In genomic region chr18:13158428-13158827, GRCh38 we compare ENCODE assay signal across 36 cellular contexts.
A peak's percentile ranks its signal among the peaks of the same experiment; 100 is the strongest.
DNase-seq lines count a peak whose midpoint lies in the region; ATAC-seq, FAIRE-seq and TF ChIP-seq lines count a peak whose summit lies in the region.
"Had no signal": no experiment of that assay in that cellular context is flagged by ENCODE, and none has a peak within 500 bp of the region (broad histone marks: within the 10 kb centered on the region; RNA-seq: fewer than 3 reads in every experiment).

No MANE protein-coding gene starts in this region.

- no peak for TF ChIP-seq CTCF in HepG2 (CRISPR knock-in tag; IDR thresholded peaks at IDR 0.05)
- no peak for TF ChIP-seq CTCF in right lobe of liver (IDR thresholded peaks at IDR 0.05)
- no peak for TF ChIP-seq CTCF in HEK293 (tag by site-specific recombination; IDR thresholded peaks at IDR 0.05)
- no peak for TF ChIP-seq CTCF in astrocyte (IDR thresholded peaks at IDR 0.05; ENCODE audit: insufficient read depth, low read depth, low read length)
- TF ChIP-seq CTCF in endodermal cell (conservative IDR thresholded peaks at IDR 0.05) = no peak
- no peak for TF ChIP-seq CTCF in stomach (IDR thresholded peaks at IDR 0.05)

- peak overlapping the region; percentile 78 for H3K27ac Mint-ChIP-seq in astrocyte (ENCODE audit: unreplicated experiment)
- H3K27ac Mint-ChIP-seq in endodermal cell = no peak overlapping the region
- H3K27ac Mint-ChIP-seq: B cell; CD14-positive monocyte; CD4-positive, alpha-beta T cell; CD4-positive, CD25-positive, alpha-beta regulatory T cell; CD8-positive, alpha-beta T cell had no signal

- peaks cover 31% of the 10 kb centered on the region for H3K9me3 Mint-ChIP-seq in astrocyte (ENCODE audit: unreplicated experiment)
- H3K9me3 Mint-ChIP-seq in endodermal cell = peaks cover 30% of the 10 kb centered on the region

- H3K4me3 Mint-ChIP-seq in astrocyte (ENCODE audit: unreplicated experiment) (no peak overlapping the region), endodermal cell (no peak overlapping the region)
- H3K4me3 Mint-ChIP-seq: B cell; CD14-positive monocyte; CD4-positive, alpha-beta T cell; CD4-positive, CD25-positive, alpha-beta regulatory T cell; CD8-positive, alpha-beta memory T cell; CD8-positive, alpha-beta T cell had no signal

- DNase-seq in HepG2 (ENCODE audit: low spot score) (no peak), right lobe of liver (no peak), astrocyte (ENCODE audit: low read depth) (no peak), endodermal cell (no peak), OCI-M1 (lab: John Stamatoyannopoulos, UW) (no peak), stomach (no peak), NCI-H345 treated with DMSO at 0.1 percent for 48 hours (lab: John Stamatoyannopoulos, UW; ENCODE audit: unreplicated experiment) (no peak)
- DNase-seq: 8988T; ACHN; AML-193; BE2C; C1 segment of cervical spinal cord; Caco-2; Calu3; CD4-positive, alpha-beta memory T cell; CD4-positive, alpha-beta T cell; CD4-positive, CD25-positive, alpha-beta regulatory T cell; CD8-positive, alpha-beta memory T cell; CD8-positive, alpha-beta T cell; COR-L47; DMS 273 treated with DMSO at 0.1 percent for 48 hours; DMS153; DMS53; DMS79; DMS79 treated with DMSO at 0.1 percent for 48 hours; DND-41; EL had no signal

- WGBS in HepG2 (ENCODE audit: low lambda C conversion rate) = 5% methylated on average over 1 of the region's 1 CpG
- WGBS in right lobe of liver (ENCODE audit: insufficient coverage, low coverage, low lambda C conversion rate, missing lambda C conversion rate) = 79% methylated on average over 1 of the region's 1 CpG
- 100% methylated on average over 1 of the region's 1 CpG; no CpG with 5 or more reads in 1 of the 2 experiments for WGBS in endodermal cell (ENCODE audit: insufficient coverage in 1 of 2, insufficient read length in 1 of 2), 2 experiments
- WGBS in stomach, 5 donors = 83 to 100% (median 90%) methylated on average over 1 of the region's 1 CpG

- BruUV-seq in HepG2 (replicated peaks; lab: Mats Ljungman, UMichigan) = no TSS peak

- H3K27me3 Mint-ChIP-seq in astrocyte (ENCODE audit: low read depth, unreplicated experiment) = peaks cover 8% of the 10 kb centered on the region
- peaks cover 14% of the 10 kb centered on the region for H3K27me3 Mint-ChIP-seq in endodermal cell (ENCODE audit: insufficient read depth)

- TF ChIP-seq POLR2A in HepG2 (IDR thresholded peaks at IDR 0.05; ENCODE audit: insufficient read depth in 1 of 2, low read depth in 2 of 2, low read length in 2 of 2) (no peak), right lobe of liver (IDR thresholded peaks at IDR 0.05) (no peak), stomach (IDR thresholded peaks at IDR 0.05) (no peak)

- no peak overlapping the region for H3K4me2 ChIP-seq in HepG2 (ENCODE audit: low read depth, low read length)
- H3K4me2 ChIP-seq in astrocyte (ENCODE audit: low read length) = no peak overlapping the region
- H3K4me2 ChIP-seq: A549; BLaER1; BLaER1 treated with 17β-estradiol and CSF1 and Interleukin-3, amounts not matched to agents 10 nM and 100 nM had no signal

- H3K36me3 ChIP-seq in HepG2 (replicated peaks in 1 of 2; ENCODE audit: control insufficient read depth in 1 of 2, insufficient read depth in 2 of 2, low read length in 2 of 2) = no peaks in the 10 kb centered on the region
- no peaks in the 10 kb centered on the region for H3K36me3 ChIP-seq in right lobe of liver
- no peaks in the 10 kb centered on the region for H3K36me3 ChIP-seq in HEK293 (ENCODE audit: control insufficient read depth in 2 of 2, insufficient read depth in 1 of 2, low read length in 2 of 2)
- no peaks in the 10 kb centered on the region for H3K36me3 ChIP-seq in astrocyte (ENCODE audit: insufficient read depth, low read length)
- no peaks in the 10 kb centered on the region for H3K36me3 ChIP-seq in endodermal cell (ENCODE audit: control insufficient read depth, insufficient read depth, low read length)
- H3K36me3 ChIP-seq in stomach = no peaks in the 10 kb centered on the region
- H3K36me3 ChIP-seq: BE2C had no signal

- no peak for TF ChIP-seq RAD21 in HepG2 (CRISPR knock-in tag; IDR thresholded peaks at IDR 0.05)

- H3K4me1 ChIP-seq in HepG2 (ENCODE audit: insufficient read depth, low read length) = peaks cover 28% of the 10 kb centered on the region
- no peaks in the 10 kb centered on the region for H3K4me1 ChIP-seq in right lobe of liver
- H3K4me1 ChIP-seq in HEK293 (ENCODE audit: control insufficient read depth, insufficient read depth, low read length) = no peaks in the 10 kb centered on the region
- no peaks in the 10 kb centered on the region for H3K4me1 ChIP-seq in astrocyte (ENCODE audit: insufficient read depth, low read length)
- H3K4me1 ChIP-seq in endodermal cell (ENCODE audit: control insufficient read depth, insufficient read depth, low read length) = no peaks in the 10 kb centered on the region
- no peaks in the 10 kb centered on the region for H3K4me1 ChIP-seq in stomach
- H3K4me1 ChIP-seq: A549; BE2C; BLaER1; BLaER1 treated with 17β-estradiol and CSF1 and Interleukin-3, amounts not matched to agents 10 nM and 100 nM; Caco-2 had no signal

- H3K27me3 ChIP-seq in HepG2 (ENCODE audit: control insufficient read depth in 1 of 2, insufficient read depth in 2 of 2, low read length in 2 of 2) (no peaks in the 10 kb centered on the region; a peak in 1 of 5 replicates), right lobe of liver (no peaks in the 10 kb centered on the region), astrocyte (ENCODE audit: insufficient read depth, low read length) (no peaks in the 10 kb centered on the region), endodermal cell (ENCODE audit: control insufficient read depth, insufficient read depth, low read length, poor library complexity, severe bottlenecking) (no peaks in the 10 kb centered on the region), stomach (peaks cover 0 to 6% (median 0%) of the 10 kb centered on the region in 3 donors)
- H3K27me3 ChIP-seq: BE2C; BLaER1; BLaER1 treated with 17β-estradiol and CSF1 and Interleukin-3, amounts not matched to agents 10 nM and 100 nM had no signal

- intact Hi-C loops in HepG2 (cut with micrococcal nuclease; ENCODE audit: unreplicated experiment) = no loop called here
- intact Hi-C loops in right lobe of liver (cut with DNase I) = no loop called here
- intact Hi-C loops in stomach (cut with DNase I; ENCODE audit: low total_unique reads) = no loop called here

- H3K9ac ChIP-seq in HepG2 (ENCODE audit: insufficient read depth, low read depth, low read length) (no peak overlapping the region), astrocyte (ENCODE audit: low read length) (no peak overlapping the region), endodermal cell (ENCODE audit: extremely low read depth, low read length, poor library complexity, severe bottlenecking) (no peak overlapping the region)
- H3K9ac ChIP-seq: BLaER1; BLaER1 treated with 17β-estradiol and CSF1 and Interleukin-3, amounts not matched to agents 10 nM and 100 nM had no signal

- CTCF ChIA-PET in HepG2 (lab: Yijun Ruan, JAX; ENCODE audit: low intra/inter-chr PET ratio, low total read pairs) = interaction anchor here (2.1 kb wide), 1 partner anchor 18 kb away, joined by 20 read pairs; no protein-coding TSS in a partner anchor
- CTCF ChIA-PET in HEK293 (lab: Yijun Ruan, JAX) = interaction anchor here (0.7 to 4.1 kb wide), 10 partner anchors 9 to 471 kb away, joined by 3 to 32 read pairs (median 6); no protein-coding TSS in a partner anchor

- no peak for ATAC-seq in HepG2
- no peak for ATAC-seq in right lobe of liver
- ATAC-seq: A549; CD8-positive, alpha-beta T cell had no signal

- no peak for TF ChIP-seq EP300 in HepG2 (IDR thresholded peaks at IDR 0.05; ENCODE audit: low read depth in 2 of 2, low read length in 2 of 2)
- no peak for TF ChIP-seq EP300 in HepG2 (CRISPR knock-in tag; IDR thresholded peaks at IDR 0.05; ENCODE audit: borderline replicate concordance)
- no peak for TF ChIP-seq EP300 in stomach (IDR thresholded peaks at IDR 0.05)

- H3K27ac ChIP-seq in HepG2 (ENCODE audit: extremely low read length, insufficient read depth, low read length) = no peak overlapping the region
- H3K27ac ChIP-seq in right lobe of liver = no peak overlapping the region
- no peak overlapping the region for H3K27ac ChIP-seq in HEK293 (ENCODE audit: extremely low read depth, low read depth, low read length)
- no peak overlapping the region for H3K27ac ChIP-seq in astrocyte (ENCODE audit: low read depth, low read length)
- H3K27ac ChIP-seq in endodermal cell (ENCODE audit: low read depth, low read length) = no peak overlapping the region
- H3K27ac ChIP-seq in stomach = no peak overlapping the region
- H3K27ac ChIP-seq: 22Rv1; A549; BLaER1; BLaER1 treated with 17β-estradiol and CSF1 and Interleukin-3, amounts not matched to agents 10 nM and 100 nM; C4-2B had no signal

- H4K20me1 ChIP-seq in HepG2 (ENCODE audit: insufficient read depth, low read length) = no peaks in the 10 kb centered on the region
- H4K20me1 ChIP-seq in astrocyte (ENCODE audit: insufficient read depth, low read length) = no peaks in the 10 kb centered on the region
- H4K20me1 ChIP-seq: BLaER1; BLaER1 treated with 17β-estradiol and CSF1 and Interleukin-3, amounts not matched to agents 10 nM and 100 nM had no signal

- FAIRE-seq in HepG2 (lab: Jason Lieb, UNC) (no peak), astrocyte (lab: Jason Lieb, UNC) (peak; percentile 32)
- FAIRE-seq: A549, D721Med had no signal

- POLR2A ChIA-PET in HepG2 (lab: Yijun Ruan, JAX) (no interaction called here), HEK293 (lab: Yijun Ruan, JAX) (interaction anchor here (1.6 kb wide), 1 partner anchor 167 kb away, joined by 5 read pairs; the partner anchor contains the start of gene CEP192)

- H3K4me1 Mint-ChIP-seq in astrocyte (ENCODE audit: low read depth, unreplicated experiment) (no peaks in the 10 kb centered on the region), endodermal cell (no peaks in the 10 kb centered on the region)

- no peaks in the 10 kb centered on the region for H3K79me2 ChIP-seq in HepG2 (ENCODE audit: insufficient read depth, low read length)
- no peaks in the 10 kb centered on the region for H3K79me2 ChIP-seq in astrocyte (ENCODE audit: insufficient read depth, low read length)

- H3K36me3 Mint-ChIP-seq in astrocyte (ENCODE audit: low read depth, unreplicated experiment) (peaks cover 8% of the 10 kb centered on the region), endodermal cell (ENCODE audit: low read depth) (peaks cover 3% of the 10 kb centered on the region)
- H3K36me3 Mint-ChIP-seq: CD14-positive monocyte had no signal

- in situ Hi-C loops in HepG2 (cut with HindIII; ENCODE audit: extremely low pct_ligation_motif_present, low pct_unique_long_range_greater_than_20kb) = no loop called here

- H3K9me3 ChIP-seq in HepG2 (ENCODE audit: low read length) (peaks cover 21% of the 10 kb centered on the region), right lobe of liver (no peaks in the 10 kb centered on the region), HEK293 (ENCODE audit: control insufficient read depth, insufficient read depth, low read depth, low read length) (no peaks in the 10 kb centered on the region; the same call in 1 of the 2 replicates), astrocyte (ENCODE audit: insufficient read depth, low read depth, low read length) (peaks cover 3% of the 10 kb centered on the region), endodermal cell (ENCODE audit: control insufficient read depth, low read length) (peaks cover 43% of the 10 kb centered on the region), stomach (peaks cover 5 to 38% (median 27%) of the 10 kb centered on the region in 4 donors)
- H3K9me3 ChIP-seq: BE2C had no signal

- H3K4me3 ChIP-seq in HepG2 (replicated peaks in 1 of 3; ENCODE audit: insufficient read depth in 1 of 3, low read depth in 2 of 3, low read length in 3 of 3) = no peak overlapping the region
- H3K4me3 ChIP-seq in right lobe of liver = no peak overlapping the region
- no peak overlapping the region for H3K4me3 ChIP-seq in HEK293 (ENCODE audit: low read depth, low read length)
- no peak overlapping the region for H3K4me3 ChIP-seq in astrocyte (ENCODE audit: insufficient read depth, low read depth, low read length)
- H3K4me3 ChIP-seq in endodermal cell (ENCODE audit: low read length) = peak overlapping the region; percentile 26
- H3K4me3 ChIP-seq in stomach = no peak overlapping the region
- H3K4me3 ChIP-seq: A549; BLaER1; BLaER1 treated with 17β-estradiol and CSF1 and Interleukin-3, amounts not matched to agents 10 nM and 100 nM had no signal

- H2AFZ ChIP-seq in HepG2 (ENCODE audit: low read length) (no peak overlapping the region), astrocyte (ENCODE audit: low read depth, low read length) (no peak overlapping the region)

Comparison
In these comparisons a context has a peak if more than half of its experiments do, and no peak if none do; other contexts are left out.
1. Of the 63 proteins assayed by ChIP-seq in both HepG2 and HEK293: peak only in HepG2: none; only in HEK293: SETDB1; in both: none; in neither: 62.